Comparison of ENCODE assay signal across 19 cellular contexts in the genomic region with DNA sequence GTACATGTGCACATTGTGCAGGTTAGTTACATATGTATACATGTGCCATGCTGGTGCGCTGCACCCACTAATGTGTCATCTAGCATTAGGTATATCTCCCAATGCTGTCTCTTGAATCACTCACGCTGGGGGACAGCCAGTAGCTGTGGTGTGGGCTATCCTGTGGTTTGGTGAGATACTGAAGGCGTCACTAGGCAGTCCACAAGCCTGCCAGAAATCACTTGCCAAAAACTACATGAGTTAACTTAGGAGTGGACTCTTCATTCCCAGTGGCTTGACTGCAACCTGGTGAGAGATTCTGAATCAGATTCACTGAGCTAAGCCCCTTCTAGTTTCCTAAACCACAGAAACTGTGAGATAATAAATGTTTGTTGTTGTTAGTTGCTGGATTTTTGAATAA.
DNase-seq lines count a peak whose midpoint lies in the region; ATAC-seq and TF ChIP-seq lines count a peak whose summit lies in the region.
"Had no signal": no experiment of that assay in that cellular context is flagged by ENCODE, and none has a peak within 500 bp of the region (broad histone marks: within the 10 kb centered on the region; RNA-seq: fewer than 3 reads in every experiment).

No MANE protein-coding gene starts in this region.

- H3K27me3 Mint-ChIP-seq in stimulated activated naive B cell treated with anti-CD40 and anti-IgM and Interleukin-4, amounts not matched to agents 10 μg/mL and 1 μg/mL and 100 μg/mL, for 72 hours, result peaks cover 8 to 33% of the 10 kb centered on the region in 2 donors

- DNase-seq in Daoy (ENCODE audit: low read depth) (peak; percentile 89), HT1080 (ENCODE audit: low read depth) (peak; percentile 11), astrocyte of the spinal cord (ENCODE audit: low read depth, low spot score) (peak; percentile 92), iris pigment epithelial cell (ENCODE audit: low read depth) (peak; percentile 18), adrenal gland (no peak)
- DNase-seq in stimulated activated naive B cell treated with anti-CD40 and anti-IgM and Interleukin-4, amounts not matched to agents 10 μg/mL and 1 μg/mL and 100 μg/mL, for 72 hours, result no peak
- DNase-seq: activated effector memory CD4-positive, alpha-beta T cell treated with anti-CD3 and anti-CD28 coated beads, Interleukin-2, amount 50 U/mL, for 16 hours; CD8-positive, alpha-beta memory T cell; GF-D8; lower lobe of right lung; NCI-H2081 treated with DMSO at 0.1 percent for 48 hours; NCI-H69; retina; RPMI8226; stimulated activated CD4-positive, alpha-beta T cell treated with anti-CD3 and anti-CD28 coated beads, Interleukin-4, amount 100 ng/mL, for 1 hour had no signal

- TF ChIP-seq POLR2A in adrenal gland (IDR thresholded peaks at IDR 0.05), result no peak

- 83 to 89% (median 87%) methylated on average over 3 of the region's 3 CpGs for WGBS in adrenal gland, 4 donors

- peaks cover 9% of the 10 kb centered on the region in 2 donors for H3K9me3 Mint-ChIP-seq in stimulated activated naive B cell treated with anti-CD40 and anti-IgM and Interleukin-4, amounts not matched to agents 10 μg/mL and 1 μg/mL and 100 μg/mL, for 72 hours
- H3K9me3 Mint-ChIP-seq: CD8-positive, alpha-beta memory T cell had no signal

- ATAC-seq in HG02798 (IDR thresholded peaks at IDR 0.05; ENCODE audit: poor library complexity, unreplicated experiment), result no peak
- ATAC-seq in stimulated activated naive B cell treated with anti-CD40 and anti-IgM and Interleukin-4, amounts not matched to agents 10 μg/mL and 1 μg/mL and 100 μg/mL, for 72 hours (replicated peaks), result no peak
- ATAC-seq: lower lobe of right lung had no signal

- H3K36me3 Mint-ChIP-seq in stimulated activated naive B cell treated with anti-CD40 and anti-IgM and Interleukin-4, amounts not matched to agents 10 μg/mL and 1 μg/mL and 100 μg/mL, for 72 hours, result peaks cover 0 to 4% of the 10 kb centered on the region in 2 donors
- H3K36me3 Mint-ChIP-seq: CD8-positive, alpha-beta memory T cell had no signal

- no peaks in the 10 kb centered on the region for H3K9me3 ChIP-seq in adrenal gland (replicated peaks in 1 of 3)
- H3K9me3 ChIP-seq: lower lobe of right lung, vagina had no signal

- no peak overlapping the region for H3K4me3 Mint-ChIP-seq in stimulated activated naive B cell treated with anti-CD40 and anti-IgM and Interleukin-4, amounts not matched to agents 10 μg/mL and 1 μg/mL and 100 μg/mL, for 72 hours
- H3K4me3 Mint-ChIP-seq: CD8-positive, alpha-beta memory T cell had no signal

- intact Hi-C loops in adrenal gland (cut with DNase I), result no loop called here

- no peaks in the 10 kb centered on the region for H3K36me3 ChIP-seq in adrenal gland (replicated peaks in 1 of 2)
- H3K36me3 ChIP-seq: cardiac muscle cell, lower lobe of right lung, vagina had no signal

- in situ Hi-C loops in astrocyte of the spinal cord (cut with HindIII; ENCODE audit: low sequenced_read_pairs), result no loop called here

- TF ChIP-seq CTCF in astrocyte of the spinal cord (IDR thresholded peaks at IDR 0.05; ENCODE audit: low read depth, low read length) (no peak), adrenal gland (IDR thresholded peaks at IDR 0.05) (no peak)

- no peaks in the 10 kb centered on the region for H3K27me3 ChIP-seq in adrenal gland
- H3K27me3 ChIP-seq: cardiac muscle cell, hepatocyte, vagina had no signal

- peaks cover 7 to 10% of the 10 kb centered on the region in 2 donors for H3K4me1 Mint-ChIP-seq in stimulated activated naive B cell treated with anti-CD40 and anti-IgM and Interleukin-4, amounts not matched to agents 10 μg/mL and 1 μg/mL and 100 μg/mL, for 72 hours
- H3K4me1 Mint-ChIP-seq: CD8-positive, alpha-beta memory T cell had no signal

- no peak overlapping the region for H3K27ac ChIP-seq in adrenal gland
- H3K27ac ChIP-seq: cardiac muscle cell, lower lobe of right lung, vagina had no signal

- peaks cover 0 to 14% of the 10 kb centered on the region in 2 donors for H3K4me1 ChIP-seq in adrenal gland (replicated peaks in 1 of 2)
- H3K4me1 ChIP-seq: lower lobe of right lung had no signal

- H3K27ac Mint-ChIP-seq in stimulated activated naive B cell treated with anti-CD40 and anti-IgM and Interleukin-4, amounts not matched to agents 10 μg/mL and 1 μg/mL and 100 μg/mL, for 72 hours, result no peak overlapping the region

- H3K4me3 ChIP-seq in astrocyte of the spinal cord (ENCODE audit: low read depth, low read length) (no peak overlapping the region), adrenal gland (no peak overlapping the region)
- H3K4me3 ChIP-seq: cardiac muscle cell, hepatocyte, lower lobe of right lung, vagina had no signal

Comparison
In these comparisons a context has a peak if more than half of its experiments do, and no peak if none do; other contexts are left out.
1. DNase-seq: peak in Daoy (single experiment), HT1080 (single experiment), astrocyte of the spinal cord (single experiment) and iris pigment epithelial cell (single experiment); none in adrenal gland (0 of 7) and stimulated activated naive B cell treated with anti-CD40 and anti-IgM and Interleukin-4, amounts not matched to agents 10 μg/mL and 1 μg/mL and 100 μg/mL, for 72 hours (single experiment).